29 cellular contexts compared by ENCODE assay signal in genomic region chr6:131780600-131780999, GRCh38.
"Had no signal": no experiment of that assay in that cellular context is flagged by ENCODE, and none has a peak within 500 bp of the region (broad histone marks: within the 10 kb centered on the region; RNA-seq: fewer than 3 reads in every experiment).

No MANE protein-coding gene starts in this region.

- ATAC-seq: effector memory CD8-positive, alpha-beta T cell; esophagus mucosa; foreskin keratinocyte; gastrocnemius medialis; gastroesophageal sphincter; heart left ventricle; heart right ventricle had no signal

- H3K4me3 ChIP-seq: colonic mucosa, coronary artery, dorsolateral prefrontal cortex, esophagus muscularis mucosa, esophagus squamous epithelium, gastrocnemius medialis, gastroesophageal sphincter, heart left ventricle, heart right ventricle had no signal

- H3K9me3 ChIP-seq: colonic mucosa, esophagus muscularis mucosa, esophagus squamous epithelium, gastrocnemius medialis, gastroesophageal sphincter, heart left ventricle, heart right ventricle had no signal

- H3K36me3 ChIP-seq: colonic mucosa, esophagus muscularis mucosa, esophagus squamous epithelium, gastrocnemius medialis, gastroesophageal sphincter, heart left ventricle, heart right ventricle had no signal

- H3K4me3 Mint-ChIP-seq: dendritic cell treated with granulocyte-macrophage colony-stimulating factor and Interleukin-4, amounts not matched to agents 40 ng/mL and 50 ng/mL, for 4 days; effector memory CD8-positive, alpha-beta T cell; endodermal cell had no signal

- H3K27me3 ChIP-seq: colonic mucosa, esophagus muscularis mucosa, foreskin keratinocyte, gastrocnemius medialis, gastroesophageal sphincter, heart left ventricle, heart right ventricle had no signal

- FAIRE-seq: colon, endometrium, endothelial cell of umbilical vein, frontal cortex had no signal

- H3K9me3 Mint-ChIP-seq: effector memory CD8-positive, alpha-beta T cell; endodermal cell had no signal

- H3K27ac Mint-ChIP-seq: dendritic cell treated with granulocyte-macrophage colony-stimulating factor and Interleukin-4, amounts not matched to agents 40 ng/mL and 50 ng/mL, for 4 days; effector memory CD8-positive, alpha-beta T cell; endodermal cell had no signal

- H3K27ac ChIP-seq: colonic mucosa, coronary artery, dorsolateral prefrontal cortex, epithelial cell of prostate, esophagus muscularis mucosa, esophagus squamous epithelium, foreskin keratinocyte, gastrocnemius medialis, gastroesophageal sphincter, heart left ventricle, heart right ventricle had no signal

- H3K4me1 ChIP-seq: colonic mucosa, foreskin keratinocyte, gastrocnemius medialis had no signal

- H3K4me1 Mint-ChIP-seq: endodermal cell had no signal

- DNase-seq: colonic mucosa; cortex of kidney; dermis blood vessel endothelial cell; dorsolateral prefrontal cortex; effector CD4-positive, alpha-beta T cell; effector CD8-positive, alpha-beta T cell; effector memory CD4-positive, alpha-beta T cell; effector memory CD8-positive, alpha-beta T cell; endodermal cell; erythroblast; esophagus squamous epithelium; foreskin fibroblast; foreskin keratinocyte; foreskin melanocyte; gastrocnemius medialis; glutamatergic neuron; head of caudate nucleus; heart left ventricle; heart right ventricle had no signal
